15 cellular contexts compared by ENCODE assay signal in genomic region chr11:106228996-106229395, GRCh38.
"Had no signal": no experiment of that assay in that cellular context is flagged by ENCODE, and none has a peak within 500 bp of the region (broad histone marks: within the 10 kb centered on the region; RNA-seq: fewer than 3 reads in every experiment).

No MANE protein-coding gene starts in this region.

- H3K4me3 ChIP-seq: left ventricle myocardium inferior, thyroid gland had no signal

- H3K4me1 ChIP-seq: left ventricle myocardium inferior, thyroid gland had no signal

- H3K36me3 ChIP-seq: left ventricle myocardium inferior, thyroid gland had no signal

- H3K9me3 ChIP-seq: thyroid gland had no signal

- FAIRE-seq: kidney had no signal

- ATAC-seq: activated CD8-positive, alpha-beta T cell treated with anti-CD3 and anti-CD28 coated beads for 36 hours; activated naive CD4-positive, alpha-beta T cell treated with anti-CD3 and anti-CD28 coated beads, Interleukin-2, amount 50 U/mL, for 72 hours; natural killer cell treated with Interleukin-12 subunit alpha and Interleukin-12 subunit beta and Interleukin-15 and Interleukin-18, amount 100 ng/mL, for 72 hours; stimulated activated memory B cell treated with anti-CD40 and anti-IgM and Interleukin-4, amounts not matched to agents 10 μg/mL and 1 μg/mL and 100 μg/mL, for 72 hours had no signal

- H3K27me3 ChIP-seq: thyroid gland had no signal

- H3K27ac ChIP-seq: epithelial cell of prostate, left ventricle myocardium inferior, thyroid gland had no signal

- DNase-seq: activated CD4-positive, alpha-beta T cell treated with anti-CD3 and anti-CD28 coated beads for 4 hours; activated CD8-positive, alpha-beta T cell treated with anti-CD3 and anti-CD28 coated beads for 36 hours; activated effector memory CD4-positive, alpha-beta T cell treated with anti-CD3 and anti-CD28 coated beads, Interleukin-2, amount 50 U/mL, for 16 hours; activated T-cell treated with anti-CD3 and anti-CD28 coated beads, Interleukin-2, amount 50 U/mL, for 48 hours; amygdala; kidney; left ventricle myocardium inferior; mesendoderm; stimulated activated CD4-positive, alpha-beta T cell treated with anti-CD3 and anti-CD28 coated beads, Interleukin-2, amount 100 ng/mL, for 48 hours; T-helper 1 cell; thyroid gland had no signal
